In genomic region chr10:98602224-98602623, GRCh38 we compare ENCODE assay signal across 20 cellular contexts.
DNase-seq lines count a peak whose midpoint lies in the region; ATAC-seq and TF ChIP-seq lines count a peak whose summit lies in the region.
"Had no signal": no experiment of that assay in that cellular context is flagged by ENCODE, and none has a peak within 500 bp of the region (broad histone marks: within the 10 kb centered on the region; RNA-seq: fewer than 3 reads in every experiment).

No MANE protein-coding gene starts in this region.

- no peak overlapping the region for H3K4me3 Mint-ChIP-seq in stimulated activated naive CD8-positive, alpha-beta T cell treated with anti-CD3 and anti-CD28 coated beads, Interleukin-15, amount 100 ng/mL, for 72 hours
- H3K4me3 Mint-ChIP-seq: B cell; CD4-positive, alpha-beta T cell; CD8-positive, alpha-beta T cell had no signal

- H3K4me1 ChIP-seq in MM.1S (ENCODE audit: low read length) (0 out of 2 replicates have a peak, but pooled peaks cover 10% of the 10 kb centered on the region), SJCRH30 (peaks cover 12% of the 10 kb centered on the region)
- H3K4me1 ChIP-seq: BLaER1 treated with 17β-estradiol and CSF1 and Interleukin-3, amounts not matched to agents 10 nM and 100 nM; Caco-2 had no signal

- no peak overlapping the region for H2AFZ ChIP-seq in MM.1S (ENCODE audit: low read length)

- H3K27ac ChIP-seq in MM.1S (ENCODE audit: low read length) = no peak overlapping the region
- no peak overlapping the region for H3K27ac ChIP-seq in SJCRH30
- H3K27ac ChIP-seq: BLaER1 treated with 17β-estradiol and CSF1 and Interleukin-3, amounts not matched to agents 10 nM and 100 nM; C4-2B had no signal

- H3K36me3 ChIP-seq in MM.1S (replicated peaks; ENCODE audit: insufficient read depth, low read length) = no peaks in the 10 kb centered on the region
- no peaks in the 10 kb centered on the region for H3K36me3 ChIP-seq in SJCRH30
- H3K36me3 ChIP-seq: BLaER1 treated with 17β-estradiol and CSF1 and Interleukin-3, amounts not matched to agents 10 nM and 100 nM had no signal

- no peaks in the 10 kb centered on the region for H3K9me2 ChIP-seq in MM.1S (replicated peaks; ENCODE audit: insufficient read depth, low read length)

- no peaks in the 10 kb centered on the region for H4K20me1 ChIP-seq in MM.1S (ENCODE audit: insufficient read depth, low read length)
- H4K20me1 ChIP-seq: BLaER1 treated with 17β-estradiol and CSF1 and Interleukin-3, amounts not matched to agents 10 nM and 100 nM had no signal

- H3K9me3 ChIP-seq in MM.1S (replicated peaks; ENCODE audit: insufficient read depth, low read length) = no peaks in the 10 kb centered on the region
- H3K9me3 ChIP-seq in SJCRH30 (replicated peaks) = 0 out of 2 replicates have a peak, but pooled peaks cover 2% of the 10 kb centered on the region
- H3K9me3 ChIP-seq: Caco-2 had no signal

- H3K27me3 ChIP-seq in MM.1S (replicated peaks; ENCODE audit: insufficient read depth, low read length) (no peaks in the 10 kb centered on the region), SJCRH30 (no peaks in the 10 kb centered on the region)
- H3K27me3 ChIP-seq: BLaER1 treated with 17β-estradiol and CSF1 and Interleukin-3, amounts not matched to agents 10 nM and 100 nM had no signal

- TF ChIP-seq CTCF in MM.1S (IDR thresholded peaks at IDR 0.05; ENCODE audit: low read length) = no peak

- H3K27ac Mint-ChIP-seq in stimulated activated naive CD8-positive, alpha-beta T cell treated with anti-CD3 and anti-CD28 coated beads, Interleukin-15, amount 100 ng/mL, for 72 hours = no peak overlapping the region
- H3K27ac Mint-ChIP-seq: B cell; CD4-positive, alpha-beta T cell; CD8-positive, alpha-beta T cell had no signal

- H3K4me1 Mint-ChIP-seq in stimulated activated naive CD8-positive, alpha-beta T cell treated with anti-CD3 and anti-CD28 coated beads, Interleukin-15, amount 100 ng/mL, for 72 hours = no peaks in the 10 kb centered on the region
- H3K4me1 Mint-ChIP-seq: B cell had no signal

- peaks cover 3% of the 10 kb centered on the region for H3K27me3 Mint-ChIP-seq in stimulated activated naive CD8-positive, alpha-beta T cell treated with anti-CD3 and anti-CD28 coated beads, Interleukin-15, amount 100 ng/mL, for 72 hours

- no peaks in the 10 kb centered on the region for H3K79me2 ChIP-seq in MM.1S (ENCODE audit: low read length)

- H3K4me3 ChIP-seq in MM.1S (ENCODE audit: low read length) (no peak overlapping the region), SJCRH30 (no peak overlapping the region)
- H3K4me3 ChIP-seq: BLaER1 treated with 17β-estradiol and CSF1 and Interleukin-3, amounts not matched to agents 10 nM and 100 nM; GM12878 had no signal

- no peaks in the 10 kb centered on the region for H3F3A ChIP-seq in MM.1S (ENCODE audit: insufficient read depth, low read length)

- ATAC-seq in stimulated activated naive CD8-positive, alpha-beta T cell treated with anti-CD3 and anti-CD28 coated beads, Interleukin-15, Interleukin-2, amounts not matched to agents 100 U/mL and 50 U/mL, for 24 hours = peak; percentile 32
- no peak for ATAC-seq in stimulated activated naive CD8-positive, alpha-beta T cell treated with anti-CD3 and anti-CD28 coated beads, Interleukin-15, amount 100 ng/mL, for 72 hours
- no peak for ATAC-seq in GM21447 (IDR thresholded peaks at IDR 0.05; ENCODE audit: unreplicated experiment)
- ATAC-seq: CD8-positive, alpha-beta T cell; GM12878 had no signal

- no peak overlapping the region for H3K4me2 ChIP-seq in MM.1S (ENCODE audit: low read depth, low read length)
- H3K4me2 ChIP-seq: BLaER1 treated with 17β-estradiol and CSF1 and Interleukin-3, amounts not matched to agents 10 nM and 100 nM had no signal

- peaks cover 9 to 17% of the 10 kb centered on the region in 2 donors for H3K9me3 Mint-ChIP-seq in stimulated activated naive CD8-positive, alpha-beta T cell treated with anti-CD3 and anti-CD28 coated beads, Interleukin-15, amount 100 ng/mL, for 72 hours

- no peak for DNase-seq in stimulated activated naive CD8-positive, alpha-beta T cell treated with anti-CD3 and anti-CD28 coated beads, Interleukin-15, Interleukin-2, amounts not matched to agents 100 U/mL and 50 U/mL, for 24 hours
- DNase-seq in stimulated activated naive CD8-positive, alpha-beta T cell treated with anti-CD3 and anti-CD28 coated beads, Interleukin-15, amount 100 ng/mL, for 72 hours = no peak
- peak; percentile 14 for DNase-seq in MM.1S
- DNase-seq in SJCRH30 = peak; percentile 16 to 50
- no peak for DNase-seq in stimulated activated CD4-positive, alpha-beta T cell treated with anti-CD3 and anti-CD28 coated beads, Interleukin-2, amount 100 ng/mL, for 24 hours
- no peak for DNase-seq in dermis blood vessel endothelial cell
- DNase-seq: 8988T; ACHN; AML-193; Caco-2; Calu3; CD4-positive, alpha-beta T cell; CD8-positive, alpha-beta T cell; DMS79 treated with DMSO at 0.1 percent for 48 hours; GF-D8 had no signal

- H3K9ac ChIP-seq in MM.1S (ENCODE audit: low read length) = no peak overlapping the region
- H3K9ac ChIP-seq: BLaER1 treated with 17β-estradiol and CSF1 and Interleukin-3, amounts not matched to agents 10 nM and 100 nM had no signal

Comparison
In these comparisons a context has a peak if more than half of its experiments do, and no peak if none do; other contexts are left out.
1. DNase-seq: peak in MM.1S (single experiment) and SJCRH30 (2 of 2); none in stimulated activated naive CD8-positive, alpha-beta T cell treated with anti-CD3 and anti-CD28 coated beads, Interleukin-15, Interleukin-2, amounts not matched to agents 100 U/mL and 50 U/mL, for 24 hours (single experiment), stimulated activated naive CD8-positive, alpha-beta T cell treated with anti-CD3 and anti-CD28 coated beads, Interleukin-15, amount 100 ng/mL, for 72 hours (0 of 2), stimulated activated CD4-positive, alpha-beta T cell treated with anti-CD3 and anti-CD28 coated beads, Interleukin-2, amount 100 ng/mL, for 24 hours (0 of 2) and dermis blood vessel endothelial cell (single experiment).